ENCODE assay signal across 9 cellular contexts in genomic region chr11:1453611-1454386, GRCh38. TPM values are rescaled to one million over a fixed set of nuclear protein-coding genes. Genes with fewer than 3 reads are reported as not detected.
DNase-seq lines count a peak whose midpoint lies in the region; ATAC-seq, FAIRE-seq and TF ChIP-seq lines count a peak whose summit lies in the region.
"Had no signal": no experiment of that assay in that cellular context is flagged by ENCODE, and none has a peak within 500 bp of the region (broad histone marks: within the 10 kb centered on the region; RNA-seq: fewer than 3 reads in every experiment).

No MANE protein-coding gene starts in this region.

- H3K4me3 ChIP-seq in coronary artery, result no peak overlapping the region
- no peak overlapping the region for H3K4me3 ChIP-seq in retinal pigment epithelial cell (ENCODE audit: low read length)
- no peak overlapping the region for H3K4me3 ChIP-seq in kidney (ENCODE audit: low read length in 2 of 2)

- FAIRE-seq in kidney (lab: Jason Lieb, UNC), result no peak
- FAIRE-seq: G401.6 had no signal

- peak; percentile 43 for DNase-seq in activated CD4-positive, CD25-positive, alpha-beta regulatory T cell treated with anti-CD3 and anti-CD28 coated beads, Interleukin-2, amount 50 U/mL, for 72 hours
- no peak for DNase-seq in coronary artery (ENCODE audit: low spot score)
- no peak for DNase-seq in retinal pigment epithelial cell (ENCODE audit: low read depth)
- no peak for DNase-seq in kidney
- DNase-seq in DMS153 (lab: John Stamatoyannopoulos, UW), result no peak

- H3K4me1 ChIP-seq in kidney (ENCODE audit: control insufficient read depth in 1 of 2, insufficient read depth in 1 of 2, low read depth in 1 of 2, low read length in 2 of 2), result no peaks in the 10 kb centered on the region

- intact Hi-C loops in kidney (cut with DNase I), result no loop called here

- no peak overlapping the region for H3K9ac ChIP-seq in kidney (ENCODE audit: low read length in 2 of 2)

- TF ChIP-seq CTCF in LNCAP (IDR thresholded peaks at IDR 0.05), result peak; percentile 96
- TF ChIP-seq CTCF in coronary artery (IDR thresholded peaks at IDR 0.05), result peak; percentile 28
- TF ChIP-seq CTCF in retinal pigment epithelial cell (conservative IDR thresholded peaks at IDR 0.05; ENCODE audit: low read depth, low read length), result peak; percentile 55
- no peak for TF ChIP-seq CTCF in kidney (IDR thresholded peaks at IDR 0.05; ENCODE audit: borderline replicate concordance, extremely low read depth, insufficient read depth)

- H3K27ac ChIP-seq in coronary artery (no peak overlapping the region), kidney (ENCODE audit: low read depth in 2 of 2, low read length in 2 of 2) (no peak overlapping the region)

- no peaks in the 10 kb centered on the region for H3K36me3 ChIP-seq in kidney (ENCODE audit: control insufficient read depth in 1 of 2, insufficient read depth in 2 of 2, low read length in 2 of 2)

- ATAC-seq in activated CD4-positive, CD25-positive, alpha-beta regulatory T cell treated with anti-CD3 and anti-CD28 coated beads, Interleukin-2, amount 50 U/mL, for 24 hours, result no peak
- ATAC-seq in GM18873 (IDR thresholded peaks at IDR 0.05; ENCODE audit: low FRiP score, unreplicated experiment), result no peak

- H3K9me3 ChIP-seq in kidney (ENCODE audit: control insufficient read depth in 1 of 2, low read length in 2 of 2), result no peaks in the 10 kb centered on the region

RNA-seq across cellular contexts. Expression of gene MOB2, which starts 32.8 kb away (rescaled TPM):
- 51.7 TPM for total RNA-seq in kidney
- 50.7 TPM for polyA plus RNA-seq in kidney (ENCODE audit: insufficient read depth, low read depth, low replicate concordance)
